In the genomic region with DNA sequence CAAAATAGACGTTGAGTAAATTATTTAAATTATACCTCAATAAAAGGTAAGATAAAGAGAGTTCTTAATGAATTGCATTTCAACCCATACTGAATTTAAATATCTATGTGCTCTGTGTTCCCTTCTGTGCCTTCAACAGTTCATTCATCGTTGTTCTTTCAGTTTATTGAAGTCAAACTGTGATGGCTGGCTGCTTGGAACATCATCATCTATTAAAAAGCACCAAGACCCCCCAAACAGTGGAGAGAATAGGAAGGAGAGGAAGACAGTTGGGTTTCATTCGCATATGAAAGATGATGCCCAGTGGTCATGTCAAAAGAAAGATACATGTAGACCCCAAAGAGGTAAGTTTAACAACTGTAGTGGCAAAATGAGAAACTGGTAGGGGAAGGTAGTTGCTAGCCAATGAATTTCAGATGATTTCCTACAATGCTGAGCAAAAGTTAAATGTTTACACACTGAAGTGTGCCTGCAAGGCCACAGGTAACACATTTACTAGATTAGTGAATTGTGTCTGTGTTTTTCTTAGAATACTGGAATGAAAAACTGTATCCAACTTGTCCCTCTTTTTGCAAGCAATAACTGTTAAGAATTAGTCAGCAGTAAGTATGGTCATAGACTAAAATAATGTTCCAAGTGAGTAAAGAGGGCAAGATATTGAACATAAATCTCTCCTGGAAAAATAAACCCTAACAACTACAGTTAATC, we compare ENCODE assay signal across 15 cellular contexts.
"Had no signal": no experiment of that assay in that cellular context is flagged by ENCODE, and none has a peak within 500 bp of the region (broad histone marks: within the 10 kb centered on the region; RNA-seq: fewer than 3 reads in every experiment).

No MANE protein-coding gene starts in this region.

- H3K4me3 ChIP-seq: breast epithelium, esophagus squamous epithelium, psoas muscle had no signal

- H3K9ac ChIP-seq: SK-N-SH had no signal

- H3K27me3 ChIP-seq: breast epithelium, esophagus squamous epithelium had no signal

- ATAC-seq: activated naive CD4-positive, alpha-beta T cell treated with anti-CD3 and anti-CD28 coated beads, Interleukin-2, amount 50 U/mL, for 72 hours; left cardiac atrium; psoas muscle; stimulated activated naive CD8-positive, alpha-beta T cell treated with anti-CD3 and anti-CD28 coated beads, Interleukin-15, Interleukin-2, amounts not matched to agents 100 U/mL and 50 U/mL, for 24 hours had no signal

- H3K4me1 ChIP-seq: breast epithelium, esophagus squamous epithelium, psoas muscle had no signal

- H3K4me2 ChIP-seq: SK-N-SH had no signal

- H3K36me3 ChIP-seq: breast epithelium, esophagus squamous epithelium had no signal

- DNase-seq: activated CD4-positive, alpha-beta T cell treated with anti-CD3 and anti-CD28 coated beads, Interleukin-2, amount 10 ng/mL, durations not matched to agents 7 days and 5 days; activated CD4-positive, CD25-positive, alpha-beta regulatory T cell; activated CD8-positive, alpha-beta memory T cell treated with anti-CD3 and anti-CD28 coated beads for 24 hours; esophagus squamous epithelium; foreskin melanocyte; head of caudate nucleus; left cardiac atrium; nephron progenitor cell; psoas muscle; SK-N-SH; stimulated activated CD4-positive, alpha-beta T cell treated with anti-CD3 and anti-CD28 coated beads, Interleukin-4, amount 100 ng/mL, for 1 hour; stimulated activated CD8-positive, alpha-beta memory T cell treated with anti-CD3 and anti-CD28 coated beads, Interleukin-4, amount 100 ng/mL, for 48 hours; stimulated activated naive CD8-positive, alpha-beta T cell treated with anti-CD3 and anti-CD28 coated beads, Interleukin-15, Interleukin-2, amounts not matched to agents 100 U/mL and 50 U/mL, for 24 hours had no signal

- H3K27ac ChIP-seq: breast epithelium, esophagus squamous epithelium, psoas muscle had no signal

- H3K9me3 ChIP-seq: breast epithelium, esophagus squamous epithelium, psoas muscle, SK-N-SH had no signal
